ENCODE assay signal across 8 cellular contexts in genomic region chr10:32093650-32094049, GRCh38.
"Had no signal": no experiment of that assay in that cellular context is flagged by ENCODE, and none has a peak within 500 bp of the region (broad histone marks: within the 10 kb centered on the region; RNA-seq: fewer than 3 reads in every experiment).

No MANE protein-coding gene starts in this region.

- ATAC-seq: GM12878 had no signal

- DNase-seq: GDM1, GF-D8 had no signal

- H3K4me3 ChIP-seq: GM12878 had no signal

- FAIRE-seq: G401.6, GM12878, GM12891, GM12892, GM18507, GM19239 had no signal
